Comparison of ENCODE assay signal across 9 cellular contexts in the genomic region with DNA sequence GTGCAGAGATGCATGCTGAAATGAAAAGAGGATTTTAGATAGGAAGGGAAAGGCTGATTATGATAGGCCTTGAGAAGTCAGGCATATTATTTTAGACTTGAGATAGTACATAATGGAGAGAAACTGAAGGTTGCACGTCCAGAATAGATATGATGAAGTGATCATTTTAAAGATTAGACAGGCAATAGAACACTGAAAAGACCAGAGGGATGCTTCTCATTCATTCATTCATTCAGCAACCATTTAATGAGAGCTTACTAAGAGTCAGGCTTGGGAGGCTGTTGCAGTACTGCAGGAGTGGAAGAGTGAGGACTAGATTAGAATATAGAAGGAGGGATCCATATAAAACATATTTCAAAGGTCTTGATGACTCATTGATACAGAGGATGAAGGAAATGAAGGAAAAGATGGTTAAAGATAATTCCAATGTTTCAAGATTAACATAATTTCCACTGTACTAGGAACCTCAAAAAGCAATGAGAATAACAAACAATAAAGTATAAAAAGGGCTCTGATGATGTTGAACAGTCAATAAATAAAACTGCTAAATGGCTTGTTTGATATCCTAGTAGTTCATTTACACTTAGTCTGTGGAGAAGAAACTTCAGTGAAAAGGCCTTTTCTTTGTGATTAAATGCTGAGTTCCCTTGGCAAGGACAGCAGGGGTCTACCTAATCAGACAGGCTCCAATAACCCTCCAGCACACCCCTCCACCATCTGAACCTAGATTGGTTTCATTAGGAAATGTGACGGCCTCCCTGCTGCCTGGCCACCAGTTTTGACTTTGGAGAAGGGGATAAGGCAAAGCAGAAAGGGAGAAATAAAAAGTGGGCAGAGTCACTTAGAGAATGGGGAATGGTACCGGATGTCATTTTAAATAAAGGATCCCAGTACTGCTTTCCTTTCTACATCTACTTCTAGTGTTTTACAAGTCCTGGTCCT. TPM values are rescaled to one million over a fixed set of nuclear protein-coding genes. Genes with fewer than 3 reads are reported as not detected.
DNase-seq lines count a peak whose midpoint lies in the region; ATAC-seq and TF ChIP-seq lines count a peak whose summit lies in the region.
"Had no signal": no experiment of that assay in that cellular context is flagged by ENCODE, and none has a peak within 500 bp of the region (broad histone marks: within the 10 kb centered on the region; RNA-seq: fewer than 3 reads in every experiment).

No MANE protein-coding gene starts in this region.

- intact Hi-C loops in CD4-positive, alpha-beta T cell (cut with DNase I, micrococcal nuclease), result no loop called here

- H3K27ac ChIP-seq in CD4-positive, alpha-beta T cell (ENCODE audit: low read depth, low read length), result no peak overlapping the region

- no peak for ATAC-seq in CD4-positive, alpha-beta T cell (ENCODE audit: poor library complexity)
- ATAC-seq in effector memory CD8-positive, alpha-beta T cell (replicated peaks), result no peak
- ATAC-seq in GM21515 (IDR thresholded peaks at IDR 0.05; ENCODE audit: unreplicated experiment), result no peak
- ATAC-seq: esophagus mucosa had no signal

- peaks cover 77% of the 10 kb centered on the region for H3K4me1 Mint-ChIP-seq in CD4-positive, alpha-beta T cell (ENCODE audit: low read depth)
- H3K4me1 Mint-ChIP-seq in effector memory CD8-positive, alpha-beta T cell (ENCODE audit: low read depth in 2 of 2), result peaks cover 41 to 52% of the 10 kb centered on the region in 2 donors

- TF ChIP-seq CTCF in CD4-positive, alpha-beta T cell (IDR thresholded peaks at IDR 0.05), result no peak

- H3K4me3 ChIP-seq in neuron (ENCODE audit: low read length), result peak overlapping the region; percentile 96

- DNase-seq in CD4-positive, alpha-beta T cell, result no peak
- DNase-seq in NCI-H82 (lab: John Stamatoyannopoulos, UW), result peak; percentile 54
- no peak for DNase-seq in effector memory CD8-positive, alpha-beta T cell
- no peak for DNase-seq in NOMO-1 treated with dmso at 0.1 percent for 144 hours (lab: John Stamatoyannopoulos, UW; ENCODE audit: unreplicated experiment)
- no peak for DNase-seq in globus pallidus (ENCODE audit: low spot score)
- DNase-seq in cerebellar cortex (ENCODE audit: low spot score), result no peak

- no peaks in the 10 kb centered on the region for H3K9me3 Mint-ChIP-seq in CD4-positive, alpha-beta T cell
- H3K9me3 Mint-ChIP-seq in effector memory CD8-positive, alpha-beta T cell, result no peaks in the 10 kb centered on the region

- CTCF ChIA-PET in CD4-positive, alpha-beta T cell (lab: Charles Lee), result no interaction called here

- H3K4me3 Mint-ChIP-seq in CD4-positive, alpha-beta T cell, result peak overlapping the region; percentile 95
- peak overlapping the region; percentile 91 to 95 for H3K4me3 Mint-ChIP-seq in effector memory CD8-positive, alpha-beta T cell

- H3K27me3 Mint-ChIP-seq in CD4-positive, alpha-beta T cell, result no peaks in the 10 kb centered on the region
- no peaks in the 10 kb centered on the region for H3K27me3 Mint-ChIP-seq in effector memory CD8-positive, alpha-beta T cell

- POLR2A ChIA-PET in CD4-positive, alpha-beta T cell (lab: Charles Lee), result no interaction called here

- peaks cover 16% of the 10 kb centered on the region for H3K36me3 Mint-ChIP-seq in CD4-positive, alpha-beta T cell (ENCODE audit: low read depth)
- H3K36me3 Mint-ChIP-seq in effector memory CD8-positive, alpha-beta T cell (ENCODE audit: insufficient read depth), result peaks cover 3% of the 10 kb centered on the region

- no peaks in the 10 kb centered on the region for H3K36me3 ChIP-seq in neuron (ENCODE audit: insufficient read depth, low read length)

- no peaks in the 10 kb centered on the region for H3K9me3 ChIP-seq in CD4-positive, alpha-beta T cell (ENCODE audit: control insufficient read depth, low read length)
- no peaks in the 10 kb centered on the region for H3K9me3 ChIP-seq in neuron (ENCODE audit: low read length)

- H3K27ac Mint-ChIP-seq in CD4-positive, alpha-beta T cell, result peak overlapping the region; percentile 79
- peak overlapping the region; percentile 91 to 93 for H3K27ac Mint-ChIP-seq in effector memory CD8-positive, alpha-beta T cell

- peaks cover 19% of the 10 kb centered on the region for H3K4me1 ChIP-seq in neuron (ENCODE audit: insufficient read depth, low read length)

- H2AFZ ChIP-seq in neuron (ENCODE audit: low read depth, low read length), result no peak overlapping the region

- no peaks in the 10 kb centered on the region for H3K27me3 ChIP-seq in CD4-positive, alpha-beta T cell (ENCODE audit: control insufficient read depth, insufficient read depth, low read length)
- H3K27me3 ChIP-seq in neuron (ENCODE audit: insufficient read depth, low read length), result no peaks in the 10 kb centered on the region

RNA-seq across cellular contexts. Expression of gene CILK1, which starts 1.7 kb away (rescaled TPM):
- total RNA-seq in CD4-positive, alpha-beta T cell, result 1 to 10 TPM; 4.0 to 4.3 TPM

RNA-seq across cellular contexts. Expression of gene FBXO9, which starts 5.3 kb away (rescaled TPM):
- total RNA-seq in CD4-positive, alpha-beta T cell, result 10 to 100 TPM; 67.3 to 77.0 TPM
